ENCODE assay signal across 11 cellular contexts in genomic region chr20:33693741-33694645, GRCh38. TPM values are rescaled to one million over a fixed set of nuclear protein-coding genes. Genes with fewer than 3 reads are reported as not detected.
A peak's percentile ranks its signal among the peaks of the same experiment; 100 is the strongest.
DNase-seq lines count a peak whose midpoint lies in the region; ATAC-seq and TF ChIP-seq lines count a peak whose summit lies in the region.
"Had no signal": no experiment of that assay in that cellular context is flagged by ENCODE, and none has a peak within 500 bp of the region (broad histone marks: within the 10 kb centered on the region; RNA-seq: fewer than 3 reads in every experiment).

No MANE protein-coding gene starts in this region.

- ATAC-seq in upper lobe of left lung (ENCODE audit: low FRiP score in 2 of 2), result peak; percentile 78 to 83
- no peak for ATAC-seq in HG02798 (IDR thresholded peaks at IDR 0.05; ENCODE audit: poor library complexity, unreplicated experiment)

- WGBS in esophagus squamous epithelium, 2 donors, result 58 to 72% methylated on average over 5 to 13 of the region's 17 CpGs
- 72 to 76% methylated on average over 16 to 17 of the region's 17 CpGs for WGBS in upper lobe of left lung, 2 donors

- no peaks in the 10 kb centered on the region for H3K9me3 ChIP-seq in esophagus squamous epithelium
- H3K9me3 ChIP-seq in upper lobe of left lung, result no peaks in the 10 kb centered on the region
- H3K9me3 ChIP-seq in A673 (ENCODE audit: low read depth, low read length, poor library complexity, severe bottlenecking), result no peaks in the 10 kb centered on the region

- H3K9me3 Mint-ChIP-seq in activated CD4-positive, alpha-beta T cell treated with anti-CD3 and anti-CD28 coated beads, Interleukin-2, amount 10 ng/mL, durations not matched to agents 24 days and 14 days, result no peaks in the 10 kb centered on the region
- peaks cover 3% of the 10 kb centered on the region for H3K9me3 Mint-ChIP-seq in activated CD4-positive, alpha-beta T cell treated with anti-CD3 and anti-CD28 coated beads, Interleukin-2, amount 10 ng/mL, durations not matched to agents 7 days and 5 days

- POLR2A ChIA-PET in activated CD4-positive, alpha-beta T cell treated with anti-CD3 and anti-CD28 coated beads, Interleukin-2, amount 10 ng/mL, durations not matched to agents 7 days and 5 days (lab: Charles Lee), result no interaction called here
- POLR2A ChIA-PET in A673 (lab: Charles Lee; ENCODE audit: low non-redundant PET), result no interaction called here

- intact Hi-C loops in activated CD4-positive, alpha-beta T cell treated with anti-CD3 and anti-CD28 coated beads, Interleukin-2, amount 10 ng/mL, durations not matched to agents 24 days and 14 days (cut with micrococcal nuclease), result no loop called here
- intact Hi-C loops in esophagus squamous epithelium (cut with DNase I), result no loop called here
- intact Hi-C loops in A673 (cut with micrococcal nuclease; ENCODE audit: unreplicated experiment), result no loop called here

- H3K4me1 ChIP-seq in esophagus squamous epithelium, result peaks cover 0 to 33% (median 0%) of the 10 kb centered on the region in 3 donors
- H3K4me1 ChIP-seq in upper lobe of left lung, result peaks cover 3 to 19% (median 12%) of the 10 kb centered on the region in 4 donors
- no peaks in the 10 kb centered on the region for H3K4me1 ChIP-seq in A673 (ENCODE audit: insufficient read depth, low read length, poor library complexity, severe bottlenecking)

- no peak for DNase-seq in activated CD4-positive, alpha-beta T cell treated with anti-CD3 and anti-CD28 coated beads, Interleukin-2, amount 10 ng/mL, durations not matched to agents 24 days and 14 days
- DNase-seq in activated CD4-positive, alpha-beta T cell treated with anti-CD3 and anti-CD28 coated beads, Interleukin-2, amount 10 ng/mL, durations not matched to agents 7 days and 5 days, result no peak
- DNase-seq in esophagus squamous epithelium (lab: John Stamatoyannopoulos, UW), result no peak
- DNase-seq in myocyte (ENCODE audit: low read depth), result peak; percentile 13
- DNase-seq in upper lobe of left lung, result peak; percentile 46 to 64
- no peak for DNase-seq in A673 (ENCODE audit: low spot score)
- no peak for DNase-seq in islet precursor cell
- DNase-seq: NCI-H2171; stimulated activated CD4-positive, alpha-beta T cell treated with anti-CD3 and anti-CD28 coated beads, Interleukin-1b, Interleukin-23, amount 100 ng/mL, for 48 hours; trophoblast cell had no signal

- H3K27me3 Mint-ChIP-seq in activated CD4-positive, alpha-beta T cell treated with anti-CD3 and anti-CD28 coated beads, Interleukin-2, amount 10 ng/mL, durations not matched to agents 24 days and 14 days, result no peaks in the 10 kb centered on the region
- no peaks in the 10 kb centered on the region for H3K27me3 Mint-ChIP-seq in activated CD4-positive, alpha-beta T cell treated with anti-CD3 and anti-CD28 coated beads, Interleukin-2, amount 10 ng/mL, durations not matched to agents 7 days and 5 days

- peaks cover 17% of the 10 kb centered on the region for H3K4me1 Mint-ChIP-seq in activated CD4-positive, alpha-beta T cell treated with anti-CD3 and anti-CD28 coated beads, Interleukin-2, amount 10 ng/mL, durations not matched to agents 24 days and 14 days
- H3K4me1 Mint-ChIP-seq in activated CD4-positive, alpha-beta T cell treated with anti-CD3 and anti-CD28 coated beads, Interleukin-2, amount 10 ng/mL, durations not matched to agents 7 days and 5 days, result peaks cover 28% of the 10 kb centered on the region

- no peak for TF ChIP-seq POLR2A in esophagus squamous epithelium (IDR thresholded peaks at IDR 0.05)
- TF ChIP-seq POLR2A in upper lobe of left lung (IDR thresholded peaks at IDR 0.05), result no peak

- peak overlapping the region; percentile 69 for H3K27ac Mint-ChIP-seq in activated CD4-positive, alpha-beta T cell treated with anti-CD3 and anti-CD28 coated beads, Interleukin-2, amount 10 ng/mL, durations not matched to agents 24 days and 14 days
- no peak overlapping the region for H3K27ac Mint-ChIP-seq in activated CD4-positive, alpha-beta T cell treated with anti-CD3 and anti-CD28 coated beads, Interleukin-2, amount 10 ng/mL, durations not matched to agents 7 days and 5 days

- TF ChIP-seq CTCF in esophagus squamous epithelium (IDR thresholded peaks at IDR 0.05), result no peak
- no peak for TF ChIP-seq CTCF in upper lobe of left lung (IDR thresholded peaks at IDR 0.05)
- TF ChIP-seq CTCF in A673 (conservative IDR thresholded peaks at IDR 0.05; ENCODE audit: low read depth, low read length), result no peak

- no peak for TF ChIP-seq EP300 in upper lobe of left lung (IDR thresholded peaks at IDR 0.05)

- CTCF ChIA-PET in activated CD4-positive, alpha-beta T cell treated with anti-CD3 and anti-CD28 coated beads, Interleukin-2, amount 10 ng/mL, durations not matched to agents 7 days and 5 days (lab: Charles Lee), result interaction anchor here (1.1 to 2.1 kb wide), 4 partner anchors 13 to 33 kb away, joined by 3 to 5 read pairs (median 4); partner anchors contain the start of genes ACTL10 and PXMP4
- CTCF ChIA-PET in A673 (lab: Charles Lee), result no interaction called here

- no peaks in the 10 kb centered on the region for H3K27me3 ChIP-seq in esophagus squamous epithelium
- H3K27me3 ChIP-seq in upper lobe of left lung, result no peaks in the 10 kb centered on the region
- no peaks in the 10 kb centered on the region for H3K27me3 ChIP-seq in A673 (replicated peaks; ENCODE audit: insufficient read depth, low read depth, low read length, poor library complexity)

- H3K4me3 ChIP-seq in esophagus squamous epithelium, result no peak overlapping the region
- no peak overlapping the region for H3K4me3 ChIP-seq in upper lobe of left lung
- no peak overlapping the region for H3K4me3 ChIP-seq in A673 (ENCODE audit: low read depth, low read length, poor library complexity, severe bottlenecking)

- H3K36me3 ChIP-seq in esophagus squamous epithelium, result no peaks in the 10 kb centered on the region
- no peaks in the 10 kb centered on the region for H3K36me3 ChIP-seq in upper lobe of left lung
- H3K36me3 ChIP-seq in A673 (ENCODE audit: insufficient read depth, low read length, poor library complexity, severe bottlenecking), result no peaks in the 10 kb centered on the region

- BruUV-seq in A673 (replicated peaks; lab: Mats Ljungman, UMichigan), result no TSS peak

- H3K4me3 Mint-ChIP-seq in activated CD4-positive, alpha-beta T cell treated with anti-CD3 and anti-CD28 coated beads, Interleukin-2, amount 10 ng/mL, durations not matched to agents 24 days and 14 days, result no peak overlapping the region
- H3K4me3 Mint-ChIP-seq in activated CD4-positive, alpha-beta T cell treated with anti-CD3 and anti-CD28 coated beads, Interleukin-2, amount 10 ng/mL, durations not matched to agents 7 days and 5 days, result no peak overlapping the region

- peaks cover 2% of the 10 kb centered on the region for H3K36me3 Mint-ChIP-seq in activated CD4-positive, alpha-beta T cell treated with anti-CD3 and anti-CD28 coated beads, Interleukin-2, amount 10 ng/mL, durations not matched to agents 24 days and 14 days (ENCODE audit: low read depth)
- H3K36me3 Mint-ChIP-seq in activated CD4-positive, alpha-beta T cell treated with anti-CD3 and anti-CD28 coated beads, Interleukin-2, amount 10 ng/mL, durations not matched to agents 7 days and 5 days (ENCODE audit: low read depth), result peaks cover 3% of the 10 kb centered on the region

- H3K27ac ChIP-seq in esophagus squamous epithelium, result peak overlapping the region in 3 of 4 donors; percentile 49 to 68 (median 68)
- peak overlapping the region; percentile 23 to 76 (median 58) for H3K27ac ChIP-seq in upper lobe of left lung
- no peak overlapping the region for H3K27ac ChIP-seq in A673 (ENCODE audit: low read depth, low read length, poor library complexity, severe bottlenecking)

RNA-seq across cellular contexts. Expression of gene E2F1, which starts 7.8 kb away (rescaled TPM):
- 77.2 and 78.3 TPM in 2 replicates for total RNA-seq in activated CD4-positive, alpha-beta T cell treated with anti-CD3 and anti-CD28 coated beads, Interleukin-2, amount 10 ng/mL, durations not matched to agents 24 days and 14 days
- 10 to 100 TPM; 64.9 to 69.8 TPM for total RNA-seq in activated CD4-positive, alpha-beta T cell treated with anti-CD3 and anti-CD28 coated beads, Interleukin-2, amount 10 ng/mL, durations not matched to agents 7 days and 5 days
- 1 to 10 TPM; 2.1 to 4.8 (median 3.1) TPM for total RNA-seq in esophagus squamous epithelium
- total RNA-seq in myocyte, result 4.3 and 6.0 TPM in 2 replicates
- 3.8 TPM for polyA plus RNA-seq in myocyte (2012)
- total RNA-seq in upper lobe of left lung, result 10 to 100 TPM in 1 of 6 donors, 1 to 10 TPM in 5; 5.5 to 12.9 (median 6.8) TPM
- total RNA-seq in A673 (2021), result 86.0 and 87.0 TPM in 2 replicates

RNA-seq across cellular contexts. Expression of gene NECAB3, which starts 19.8 kb away (rescaled TPM):
- total RNA-seq in activated CD4-positive, alpha-beta T cell treated with anti-CD3 and anti-CD28 coated beads, Interleukin-2, amount 10 ng/mL, durations not matched to agents 24 days and 14 days, result 29.0 and 30.0 TPM in 2 replicates
- total RNA-seq in activated CD4-positive, alpha-beta T cell treated with anti-CD3 and anti-CD28 coated beads, Interleukin-2, amount 10 ng/mL, durations not matched to agents 7 days and 5 days, result 10 to 100 TPM; 48.2 to 54.3 TPM
- total RNA-seq in esophagus squamous epithelium (10 to 100 TPM; 12.6 to 25.9 (median 19.1) TPM), myocyte (186 and 221 TPM in 2 replicates), upper lobe of left lung (100 to 1,000 TPM in 2 of 6 donors, 10 to 100 TPM in 4; 43.4 to 309 (median 90.6) TPM), A673 (2021) (83.1 and 100 TPM in 2 replicates)
- 62.3 TPM for polyA plus RNA-seq in myocyte (2012)

RNA-seq across cellular contexts. Expression of gene PXMP4, which starts 26.1 kb away (rescaled TPM):
- total RNA-seq in activated CD4-positive, alpha-beta T cell treated with anti-CD3 and anti-CD28 coated beads, Interleukin-2, amount 10 ng/mL, durations not matched to agents 24 days and 14 days, result 5.4 and 5.5 TPM in 2 replicates
- total RNA-seq in activated CD4-positive, alpha-beta T cell treated with anti-CD3 and anti-CD28 coated beads, Interleukin-2, amount 10 ng/mL, durations not matched to agents 7 days and 5 days, result 10 to 100 TPM; 19.1 to 21.8 TPM
- total RNA-seq in esophagus squamous epithelium (10 to 100 TPM in 2 of 4 donors, 1 to 10 TPM in 2; 3.4 to 11.7 (median 7.6) TPM), myocyte (4.8 and 6.4 TPM in 2 replicates), upper lobe of left lung (10 to 100 TPM; 18.4 to 80.2 (median 29.8) TPM), A673 (2021) (7.5 and 9.7 TPM in 2 replicates)
- 8.6 TPM for polyA plus RNA-seq in myocyte (2012)

RNA-seq across cellular contexts. Expression of gene ACTL10, which starts 27.2 kb away (rescaled TPM):
- total RNA-seq in activated CD4-positive, alpha-beta T cell treated with anti-CD3 and anti-CD28 coated beads, Interleukin-2, amount 10 ng/mL, durations not matched to agents 24 days and 14 days, result 3.7 TPM in 2 replicates
- 1 to 10 TPM; 2.4 to 4.1 TPM for total RNA-seq in activated CD4-positive, alpha-beta T cell treated with anti-CD3 and anti-CD28 coated beads, Interleukin-2, amount 10 ng/mL, durations not matched to agents 7 days and 5 days
- total RNA-seq in esophagus squamous epithelium, result 1 to 10 TPM; 1.8 to 4.4 (median 3.5) TPM
- total RNA-seq in myocyte, result 0.10 TPM in 1 of 2 replicates, not detected in the other
- 0.52 TPM for polyA plus RNA-seq in myocyte (2012)
- total RNA-seq in upper lobe of left lung, result 1 to 10 TPM in 5 of 6 donors, not detected in 1; 1.7 to 3.8 (median 2.1) TPM
- 0.39 and 0.47 TPM in 2 replicates for total RNA-seq in A673 (2021)

RNA-seq across cellular contexts. Expression of gene C20orf144, which starts 31.9 kb away (rescaled TPM):
- 0.16 and 0.26 TPM in 2 replicates for total RNA-seq in activated CD4-positive, alpha-beta T cell treated with anti-CD3 and anti-CD28 coated beads, Interleukin-2, amount 10 ng/mL, durations not matched to agents 24 days and 14 days
- under 1 TPM; 0.15 to 0.25 TPM for total RNA-seq in activated CD4-positive, alpha-beta T cell treated with anti-CD3 and anti-CD28 coated beads, Interleukin-2, amount 10 ng/mL, durations not matched to agents 7 days and 5 days
- total RNA-seq in esophagus squamous epithelium, result not detected
- 0.24 TPM in 1 of 2 replicates, not detected in the other for total RNA-seq in myocyte
- polyA plus RNA-seq in myocyte (2012), result 0.58 TPM
- total RNA-seq in upper lobe of left lung, result not detected
- 0.13 and 0.22 TPM in 2 replicates for total RNA-seq in A673 (2021)

Comparison
In these comparisons a context has a peak if more than half of its experiments do, and no peak if none do; other contexts are left out.
1. DNase-seq: peak in myocyte (single experiment) and upper lobe of left lung (2 of 2); none in activated CD4-positive, alpha-beta T cell treated with anti-CD3 and anti-CD28 coated beads, Interleukin-2, amount 10 ng/mL, durations not matched to agents 24 days and 14 days (single experiment), activated CD4-positive, alpha-beta T cell treated with anti-CD3 and anti-CD28 coated beads, Interleukin-2, amount 10 ng/mL, durations not matched to agents 7 days and 5 days (single experiment), esophagus squamous epithelium (single experiment), A673 (single experiment) and islet precursor cell (single experiment).